Comparison of ENCODE assay signal across 10 cellular contexts in genomic region chr5:60522299-60522915, GRCh38.
DNase-seq lines count a peak whose midpoint lies in the region; ATAC-seq and TF ChIP-seq lines count a peak whose summit lies in the region.
"Had no signal": no experiment of that assay in that cellular context is flagged by ENCODE, and none has a peak within 500 bp of the region (broad histone marks: within the 10 kb centered on the region; RNA-seq: fewer than 3 reads in every experiment).

No MANE protein-coding gene starts in this region.

- peaks cover 0 to 6% (median 0%) of the 10 kb centered on the region in 11 donors for H3K9me3 Mint-ChIP-seq in naive thymus-derived CD4-positive, alpha-beta T cell
- H3K9me3 Mint-ChIP-seq: T-helper 1 cell treated with Interleukin-12 subunit alpha and Interleukin-12 subunit beta and Interleukin-4 antibody, amounts not matched to agents 30 μg/mL and 1 μg/mL, for 36 hours had no signal

- H3K4me1 Mint-ChIP-seq in naive thymus-derived CD4-positive, alpha-beta T cell = peaks cover 0 to 9% (median 0%) of the 10 kb centered on the region in 7 donors

- H3K27ac ChIP-seq in rectal smooth muscle tissue (ENCODE audit: low read depth, low read length) (peak overlapping the region; percentile 67), gastrocnemius medialis (no peak overlapping the region)
- no peak overlapping the region for H3K27ac ChIP-seq in naive thymus-derived CD4-positive, alpha-beta T cell (ENCODE audit: low read depth, low read length)

- peaks cover 2 to 20% (median 15%) of the 10 kb centered on the region in 5 donors for H3K27me3 Mint-ChIP-seq in naive thymus-derived CD4-positive, alpha-beta T cell

- H3K4me3 Mint-ChIP-seq in naive thymus-derived CD4-positive, alpha-beta T cell = no peak overlapping the region
- H3K4me3 Mint-ChIP-seq: T-helper 1 cell treated with Interleukin-12 subunit alpha and Interleukin-12 subunit beta and Interleukin-4 antibody, amounts not matched to agents 30 μg/mL and 1 μg/mL, for 36 hours had no signal

- H3K4me1 ChIP-seq in rectal smooth muscle tissue (ENCODE audit: control insufficient read depth, insufficient read depth, low read length) (peaks cover 30% of the 10 kb centered on the region), gastrocnemius medialis (no peaks in the 10 kb centered on the region)
- H3K4me1 ChIP-seq in naive thymus-derived CD4-positive, alpha-beta T cell (ENCODE audit: control insufficient read depth in 2 of 2, insufficient read depth in 2 of 2, low read length in 2 of 2) = no peaks in the 10 kb centered on the region

- DNase-seq in NCI-H526 treated with DMSO at 0.1 percent for 48 hours (lab: John Stamatoyannopoulos, UW) = peak; percentile 31
- DNase-seq in activated T-cell treated with anti-CD3 and anti-CD28 coated beads, Interleukin-2, amount 50 U/mL, for 48 hours = no peak
- DNase-seq in naive thymus-derived CD4-positive, alpha-beta T cell = no peak
- no peak for DNase-seq in gastrocnemius medialis
- no peak for DNase-seq in activated CD4-positive, alpha-beta T cell treated with anti-CD3 and anti-CD28 coated beads, Interleukin-2, amount 50 U/mL, for 4 hours
- DNase-seq: effector memory CD4-positive, alpha-beta T cell had no signal

- ATAC-seq in GM18873 (IDR thresholded peaks at IDR 0.05; ENCODE audit: low FRiP score, unreplicated experiment) (peak; percentile 94), HG02678 (IDR thresholded peaks at IDR 0.05; ENCODE audit: unreplicated experiment) (peak; percentile 82), gastrocnemius medialis (no peak)
- ATAC-seq in naive thymus-derived CD4-positive, alpha-beta T cell = no peak

- no peaks in the 10 kb centered on the region for H3K36me3 Mint-ChIP-seq in naive thymus-derived CD4-positive, alpha-beta T cell

- no peaks in the 10 kb centered on the region for H3K9me3 ChIP-seq in naive thymus-derived CD4-positive, alpha-beta T cell (ENCODE audit: control insufficient read depth in 2 of 3, low read length in 3 of 3)
- no peaks in the 10 kb centered on the region for H3K9me3 ChIP-seq in gastrocnemius medialis

- no peak overlapping the region for H3K9ac ChIP-seq in rectal smooth muscle tissue (ENCODE audit: low read length)

- POLR2A ChIA-PET in naive thymus-derived CD4-positive, alpha-beta T cell (lab: Charles Lee) = no interaction called here

- intact Hi-C loops in naive thymus-derived CD4-positive, alpha-beta T cell (cut with micrococcal nuclease) = no loop called here
- intact Hi-C loops in gastrocnemius medialis (cut with DNase I; ENCODE audit: low total_unique reads) = no loop called here

- no peaks in the 10 kb centered on the region for H3K36me3 ChIP-seq in rectal smooth muscle tissue (ENCODE audit: control insufficient read depth, insufficient read depth, low read length)
- no peaks in the 10 kb centered on the region for H3K36me3 ChIP-seq in naive thymus-derived CD4-positive, alpha-beta T cell (ENCODE audit: control insufficient read depth in 2 of 3, insufficient read depth in 3 of 3, low read length in 3 of 3)
- H3K36me3 ChIP-seq in gastrocnemius medialis = no peaks in the 10 kb centered on the region

- in situ Hi-C loops in gastrocnemius medialis (cut with MboI; ENCODE audit: low sequenced_read_pairs in 4 of 4) = no loop called here

- CTCF ChIA-PET in naive thymus-derived CD4-positive, alpha-beta T cell (lab: Charles Lee) = no interaction called here

- TF ChIP-seq CTCF in gastrocnemius medialis (IDR thresholded peaks at IDR 0.05 in 4 of 5, conservative IDR thresholded peaks at IDR 0.05 in 1 of 5) = no peak

- no peak overlapping the region for H3K4me3 ChIP-seq in rectal smooth muscle tissue (ENCODE audit: low read length)
- no peak overlapping the region for H3K4me3 ChIP-seq in naive thymus-derived CD4-positive, alpha-beta T cell (ENCODE audit: low read length)
- no peak overlapping the region for H3K4me3 ChIP-seq in gastrocnemius medialis

- H3K27ac Mint-ChIP-seq in naive thymus-derived CD4-positive, alpha-beta T cell = no peak overlapping the region
- H3K27ac Mint-ChIP-seq: T-helper 1 cell treated with Interleukin-12 subunit alpha and Interleukin-12 subunit beta and Interleukin-4 antibody, amounts not matched to agents 30 μg/mL and 1 μg/mL, for 36 hours had no signal

- H3K27me3 ChIP-seq in rectal smooth muscle tissue (ENCODE audit: control insufficient read depth, insufficient read depth, low read length) (no peaks in the 10 kb centered on the region), gastrocnemius medialis (no peaks in the 10 kb centered on the region)
- no peaks in the 10 kb centered on the region for H3K27me3 ChIP-seq in naive thymus-derived CD4-positive, alpha-beta T cell (ENCODE audit: control insufficient read depth in 2 of 2, insufficient read depth in 2 of 2, low read length in 2 of 2)

- TF ChIP-seq POLR2A in gastrocnemius medialis (IDR thresholded peaks at IDR 0.05) = no peak

Comparison
In these comparisons a context has a peak if more than half of its experiments do, and no peak if none do; other contexts are left out.
1. ATAC-seq: peak in GM18873 (single experiment) and HG02678 (single experiment); none in naive thymus-derived CD4-positive, alpha-beta T cell (single experiment) and gastrocnemius medialis (0 of 2).